9 cellular contexts compared by ENCODE assay signal in the genomic region with DNA sequence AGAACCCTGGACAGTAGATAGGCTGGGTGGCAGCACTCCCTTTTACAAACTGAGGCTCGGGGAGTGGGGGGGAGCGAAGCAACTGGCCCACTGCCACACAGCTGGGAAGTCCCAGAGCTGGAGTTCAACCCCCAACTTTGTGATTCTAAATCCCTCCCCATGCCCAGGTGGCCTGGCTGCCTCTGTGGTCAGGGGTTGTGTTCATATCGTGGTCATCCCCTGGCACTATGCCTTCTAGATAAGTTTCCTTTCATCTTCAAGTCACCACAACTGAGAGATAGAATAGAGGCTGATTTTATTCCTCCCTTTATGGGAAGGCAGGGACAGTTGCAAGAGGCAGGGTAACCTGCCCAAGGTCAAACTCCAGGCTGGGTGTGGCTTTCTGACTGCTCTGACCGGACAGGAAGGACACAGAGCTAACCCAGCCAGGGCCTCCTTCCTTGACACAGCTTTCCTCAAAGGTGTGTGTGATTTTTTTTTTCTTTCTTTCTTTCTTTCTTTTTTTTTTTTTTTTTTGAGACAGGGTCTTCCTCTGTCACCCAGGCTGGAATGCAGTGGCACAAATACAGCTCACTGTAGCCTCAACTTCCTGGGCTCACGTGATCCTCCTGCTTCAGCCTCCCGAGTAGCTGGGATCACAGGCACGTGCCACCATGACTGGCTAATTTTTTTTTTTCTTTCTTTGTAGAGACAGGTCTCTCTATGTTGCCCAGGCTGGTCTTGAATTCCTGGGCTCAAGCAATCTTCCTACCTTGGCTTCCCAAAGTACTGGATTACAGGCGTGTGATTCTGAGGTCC. TPM values are rescaled to one million over a fixed set of nuclear protein-coding genes. Genes with fewer than 3 reads are reported as not detected.
DNase-seq lines count a peak whose midpoint lies in the region; ATAC-seq, FAIRE-seq and TF ChIP-seq lines count a peak whose summit lies in the region.
"Had no signal": no experiment of that assay in that cellular context is flagged by ENCODE, and none has a peak within 500 bp of the region (broad histone marks: within the 10 kb centered on the region; RNA-seq: fewer than 3 reads in every experiment).

No MANE protein-coding gene starts in this region.

- intact Hi-C loops in left ventricle myocardium inferior (cut with micrococcal nuclease) = no loop called here
- intact Hi-C loops in cardiac septum (cut with DNase I) = no loop called here
- intact Hi-C loops in HepG2 (cut with micrococcal nuclease; ENCODE audit: unreplicated experiment) = no loop called here
- intact Hi-C loops in uterus (cut with DNase I; ENCODE audit: low total_unique reads) = no loop called here

- H4K20me1 ChIP-seq in HepG2 (ENCODE audit: insufficient read depth, low read length) = no peaks in the 10 kb centered on the region

- H3K9me3 Mint-ChIP-seq in activated CD8-positive, alpha-beta T cell treated with anti-CD3 and anti-CD28 coated beads, Interleukin-2, amount 10 ng/mL, durations not matched to agents 7 days and 5 days (ENCODE audit: insufficient read depth) = peaks cover 11% of the 10 kb centered on the region

- H3K36me3 ChIP-seq in left ventricle myocardium inferior (no peaks in the 10 kb centered on the region), HepG2 (replicated peaks in 1 of 2; ENCODE audit: control insufficient read depth in 1 of 2, insufficient read depth in 2 of 2, low read length in 2 of 2) (no peaks in the 10 kb centered on the region), uterus (no peaks in the 10 kb centered on the region)

- no peaks in the 10 kb centered on the region for H3K27me3 Mint-ChIP-seq in activated CD8-positive, alpha-beta T cell treated with anti-CD3 and anti-CD28 coated beads, Interleukin-2, amount 10 ng/mL, durations not matched to agents 7 days and 5 days (ENCODE audit: low read depth)

- peak; percentile 20 for ATAC-seq in activated CD8-positive, alpha-beta T cell treated with anti-CD3 and anti-CD28 coated beads, Interleukin-2, amount 10 ng/mL, durations not matched to agents 7 days and 5 days
- ATAC-seq in HepG2 = peak; percentile 52; the same call in 2 of the 3 replicates
- no peak for ATAC-seq in HG03469 (IDR thresholded peaks at IDR 0.05; ENCODE audit: unreplicated experiment)
- ATAC-seq in GM18517 (IDR thresholded peaks at IDR 0.05; ENCODE audit: unreplicated experiment) = no peak

- no peaks in the 10 kb centered on the region for H3K27me3 ChIP-seq in left ventricle myocardium inferior (ENCODE audit: low read depth)
- H3K27me3 ChIP-seq in HepG2 (ENCODE audit: control insufficient read depth in 1 of 2, insufficient read depth in 2 of 2, low read length in 2 of 2) = peaks cover 0 to 21% of the 10 kb centered on the region in 2 experiments; a peak in 4 of 5 replicates
- H3K27me3 ChIP-seq in uterus = no peaks in the 10 kb centered on the region

- DNase-seq in left ventricle myocardium inferior (no peak), cardiac septum (ENCODE audit: low spot score) (no peak), HepG2 (ENCODE audit: low spot score) (peak; percentile 25), uterus (no peak), COR-L47 (lab: John Stamatoyannopoulos, UW) (no peak)
- peak; percentile 40 for DNase-seq in activated CD8-positive, alpha-beta T cell treated with anti-CD3 and anti-CD28 coated beads, Interleukin-2, amount 10 ng/mL, durations not matched to agents 7 days and 5 days
- DNase-seq: mesendoderm had no signal

- no peak overlapping the region for H3K4me3 Mint-ChIP-seq in activated CD8-positive, alpha-beta T cell treated with anti-CD3 and anti-CD28 coated beads, Interleukin-2, amount 10 ng/mL, durations not matched to agents 7 days and 5 days

- H3K79me2 ChIP-seq in HepG2 (ENCODE audit: insufficient read depth, low read length) = no peaks in the 10 kb centered on the region

- in situ Hi-C loops in HepG2 (cut with HindIII; ENCODE audit: extremely low pct_ligation_motif_present, low pct_unique_long_range_greater_than_20kb) = no loop called here

- H3K4me3 ChIP-seq in left ventricle myocardium inferior (no peak overlapping the region), HepG2 (replicated peaks in 1 of 3; ENCODE audit: insufficient read depth in 1 of 3, low read depth in 2 of 3, low read length in 3 of 3) (no peak overlapping the region), uterus (no peak overlapping the region)

- H3K36me3 Mint-ChIP-seq in activated CD8-positive, alpha-beta T cell treated with anti-CD3 and anti-CD28 coated beads, Interleukin-2, amount 10 ng/mL, durations not matched to agents 7 days and 5 days (ENCODE audit: low read depth) = peaks cover 22% of the 10 kb centered on the region

- H3K9me3 ChIP-seq in left ventricle myocardium inferior (replicated peaks) (peaks cover 7% of the 10 kb centered on the region), HepG2 (ENCODE audit: low read length) (no peaks in the 10 kb centered on the region), uterus (no peaks in the 10 kb centered on the region)

- TF ChIP-seq RAD21 in HepG2 (CRISPR knock-in tag; IDR thresholded peaks at IDR 0.05) = no peak

- no TSS peak for BruUV-seq in HepG2 (replicated peaks; lab: Mats Ljungman, UMichigan)

- POLR2A ChIA-PET in activated CD8-positive, alpha-beta T cell treated with anti-CD3 and anti-CD28 coated beads, Interleukin-2, amount 10 ng/mL, durations not matched to agents 7 days and 5 days (lab: Charles Lee) = interaction anchor here (0.6 to 5.1 kb wide), 7 partner anchors 9 to 239 kb away, joined by 3 to 42 read pairs (median 13); a partner anchor contains a TSS
- POLR2A ChIA-PET in HepG2 (lab: Yijun Ruan, JAX) = no interaction called here

- H2AFZ ChIP-seq in HepG2 (ENCODE audit: low read length) = no peak overlapping the region

- H3K4me1 Mint-ChIP-seq in activated CD8-positive, alpha-beta T cell treated with anti-CD3 and anti-CD28 coated beads, Interleukin-2, amount 10 ng/mL, durations not matched to agents 7 days and 5 days (ENCODE audit: low read depth) = peaks cover 95% of the 10 kb centered on the region

- TF ChIP-seq EP300 in HepG2 (IDR thresholded peaks at IDR 0.05; ENCODE audit: low read depth in 2 of 2, low read length in 2 of 2) = no peak
- TF ChIP-seq EP300 in HepG2 (CRISPR knock-in tag; IDR thresholded peaks at IDR 0.05; ENCODE audit: borderline replicate concordance) = no peak

- peak overlapping the region; percentile 95 for H3K27ac Mint-ChIP-seq in activated CD8-positive, alpha-beta T cell treated with anti-CD3 and anti-CD28 coated beads, Interleukin-2, amount 10 ng/mL, durations not matched to agents 7 days and 5 days

- peak overlapping the region; percentile 81 for H3K27ac ChIP-seq in left ventricle myocardium inferior (replicated peaks)
- no peak overlapping the region for H3K27ac ChIP-seq in HepG2 (ENCODE audit: extremely low read length, insufficient read depth, low read length)
- peak overlapping the region; percentile 54 to 71 for H3K27ac ChIP-seq in uterus

- CTCF ChIA-PET in activated CD8-positive, alpha-beta T cell treated with anti-CD3 and anti-CD28 coated beads, Interleukin-2, amount 10 ng/mL, durations not matched to agents 7 days and 5 days (lab: Charles Lee) = interaction anchor here (0.8 to 11.1 kb wide), 6 partner anchors 16 to 31 kb away, joined by 3 to 94 read pairs (median 4); no protein-coding TSS in a partner anchor
- CTCF ChIA-PET in HepG2 (lab: Yijun Ruan, JAX; ENCODE audit: low intra/inter-chr PET ratio, low total read pairs) = no interaction called here

- TF ChIP-seq POLR2A in HepG2 (IDR thresholded peaks at IDR 0.05; ENCODE audit: insufficient read depth in 1 of 2, low read depth in 2 of 2, low read length in 2 of 2) (no peak), uterus (IDR thresholded peaks at IDR 0.05) (no peak)

- no peak overlapping the region for H3K9ac ChIP-seq in HepG2 (ENCODE audit: insufficient read depth, low read depth, low read length)

- H3K4me1 ChIP-seq in left ventricle myocardium inferior (peaks cover 58% of the 10 kb centered on the region), HepG2 (ENCODE audit: insufficient read depth, low read length) (peaks cover 42% of the 10 kb centered on the region), uterus (no peaks in the 10 kb centered on the region)

- no peak overlapping the region for H3K4me2 ChIP-seq in HepG2 (ENCODE audit: low read depth, low read length)

- 31% methylated on average over 8 of the region's 8 CpGs for whole genome bisulfite sequencing in HepG2 (ENCODE audit: low lambda C conversion rate)

- TF ChIP-seq CTCF in left ventricle myocardium inferior (IDR thresholded peaks at IDR 0.05; ENCODE audit: borderline replicate concordance) = no peak
- TF ChIP-seq CTCF in HepG2 (CRISPR knock-in tag; IDR thresholded peaks at IDR 0.05) = no peak
- TF ChIP-seq CTCF in uterus (IDR thresholded peaks at IDR 0.05) = no peak

- peak; percentile 56 for FAIRE-seq in HepG2 (lab: Jason Lieb, UNC)

TF ChIP-seq in HepG2, 621 proteins besides CTCF, POLR2A, EP300 and RAD21 (continues in another document):
- TF ChIP-seq PHF21A (CRISPR knock-in tag; IDR thresholded peaks at IDR 0.05) = 0 out of 2 replicates have a peak, but pooled peaks have one; percentile 25

RNA-seq across cellular contexts. Expression of a gene that starts 18.4 kb away (rescaled TPM):
- 16.2 TPM for total RNA-seq in left ventricle myocardium inferior
- total RNA-seq in cardiac septum = 15.5 TPM
- total RNA-seq in activated CD8-positive, alpha-beta T cell treated with anti-CD3 and anti-CD28 coated beads, Interleukin-2, amount 10 ng/mL, durations not matched to agents 7 days and 5 days = 100 to 1,000 TPM; 274 to 284 TPM
- total RNA-seq in HepG2 (2016; rRNA removed; fragmentation: Illumina TruSeq; extraction: Trizol) = 0.04 TPM in 1 of 2 replicates, not detected in the other
- total RNA-seq in HepG2 (2016; cell fraction: cytosol; rRNA removed; fragmentation: Illumina TruSeq; extraction: Trizol; ENCODE audit: low read depth) = not detected in 2 replicates
- total RNA-seq in HepG2 (2016; cell fraction: insoluble cytoplasmic fraction; rRNA removed; fragmentation: Illumina TruSeq; extraction: Trizol) = not detected in 2 replicates
- not detected in 2 replicates for total RNA-seq in HepG2 (2016; cell fraction: membrane; rRNA removed; fragmentation: Illumina TruSeq; extraction: Trizol)
- not detected in 2 replicates for total RNA-seq in HepG2 (2016; cell fraction: nucleus; rRNA removed; fragmentation: Illumina TruSeq; extraction: Trizol)
- 0.11 and 0.29 TPM in 2 replicates for polyA plus RNA-seq in HepG2 (2011; rRNA removed)
- 0.05 and 0.07 TPM in 2 replicates for polyA plus RNA-seq in HepG2 (2011; cell fraction: cytosol; rRNA removed)
- polyA plus RNA-seq in HepG2 (2011; cell fraction: nucleus; rRNA removed) = 0.05 TPM in 2 replicates
- polyA plus RNA-seq in HepG2 (2012) = not detected in 2 replicates
- polyA plus RNA-seq in HepG2 (2016; cell fraction: cytosol; fragmentation: Illumina TruSeq; extraction: Trizol; ENCODE audit: low read depth) = not detected in 2 replicates
- not detected in 2 replicates for polyA plus RNA-seq in HepG2 (2016; cell fraction: insoluble cytoplasmic fraction; fragmentation: Illumina TruSeq; extraction: Trizol; ENCODE audit: low read depth)
- not detected in 2 replicates for polyA plus RNA-seq in HepG2 (2016; cell fraction: membrane; fragmentation: Illumina TruSeq; extraction: Trizol; ENCODE audit: low read depth)
- not detected in 2 replicates for polyA plus RNA-seq in HepG2 (2016; cell fraction: nucleus; fragmentation: Illumina TruSeq; extraction: Trizol; ENCODE audit: insufficient read depth, low read depth)
- 0.14 and 1.1 TPM in 2 replicates for polyA minus RNA-seq in HepG2 (2011; rRNA and poly(A)+ RNA removed; ENCODE audit: low replicate concordance)
- polyA minus RNA-seq in HepG2 (2011; cell fraction: cytosol; rRNA and poly(A)+ RNA removed) = not detected in 2 replicates
- polyA minus RNA-seq in HepG2 (2011; cell fraction: nucleus; rRNA and poly(A)+ RNA removed) = 0.90 TPM in 1 of 2 replicates, not detected in the other
- 10 to 100 TPM in 3 of 4 donors, 1 to 10 TPM in 1; 8.8 to 53.4 (median 24.2) TPM for total RNA-seq in uterus

Comparison
In these comparisons a context has a peak if more than half of its experiments do, and no peak if none do; other contexts are left out.
1. DNase-seq: peak in activated CD8-positive, alpha-beta T cell treated with anti-CD3 and anti-CD28 coated beads, Interleukin-2, amount 10 ng/mL, durations not matched to agents 7 days and 5 days (single experiment) and HepG2 (single experiment); none in left ventricle myocardium inferior (single experiment), cardiac septum (single experiment), uterus (0 of 2) and COR-L47 (single experiment).
2. ATAC-seq: peak in activated CD8-positive, alpha-beta T cell treated with anti-CD3 and anti-CD28 coated beads, Interleukin-2, amount 10 ng/mL, durations not matched to agents 7 days and 5 days (single experiment) and HepG2 (single experiment); none in HG03469 (single experiment) and GM18517 (single experiment).
3. RNA of a gene that starts 18.4 kb away (total RNA-seq): 274 to 284 TPM in activated CD8-positive, alpha-beta T cell treated with anti-CD3 and anti-CD28 coated beads, Interleukin-2, amount 10 ng/mL, durations not matched to agents 7 days and 5 days, 8.8 to 53.4 TPM in uterus, 16.2 TPM in left ventricle myocardium inferior (single experiment) and 15.5 TPM in cardiac septum (single experiment); 0.04 TPM in HepG2; every median in the first group is over 4 times any median in the second.